Comparison of ENCODE assay signal across 1 cellular context in genomic region chr3:184626942-184627341, GRCh38.
TF ChIP-seq lines count a peak whose summit lies in the region.

No MANE protein-coding gene starts in this region.

TF ChIP-seq in GM12878, 131 proteins besides CTCF, POLR2A, EP300 and RAD21 (continued from another document):
- no peak for TF ChIP-seq FOS (IDR thresholded peaks at IDR 0.05; ENCODE audit: borderline replicate concordance, extremely low read depth, insufficient read length)
- no peak for TF ChIP-seq BCL3 (IDR thresholded peaks at IDR 0.05; ENCODE audit: borderline replicate concordance, insufficient read depth, low read depth, low read length, poor library complexity, severe bottlenecking)
- TF ChIP-seq CEBPZ (IDR thresholded peaks at IDR 0.05; ENCODE audit: low read depth, low read length): no peak
- TF ChIP-seq, protein P1, sequence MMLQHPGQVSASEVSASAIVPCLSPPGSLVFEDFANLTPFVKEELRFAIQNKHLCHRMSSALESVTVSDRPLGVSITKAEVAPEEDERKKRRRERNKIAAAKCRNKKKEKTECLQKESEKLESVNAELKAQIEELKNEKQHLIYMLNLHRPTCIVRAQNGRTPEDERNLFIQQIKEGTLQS (IDR thresholded peaks at IDR 0.05; ENCODE audit: borderline replicate concordance, extremely low read depth, low read depth, low read length): no peak
- TF ChIP-seq EED (IDR thresholded peaks at IDR 0.05; ENCODE audit: low read depth): no peak
- TF ChIP-seq ZNF384 (IDR thresholded peaks at IDR 0.05; ENCODE audit: borderline replicate concordance, low read depth, low read length): no peak
- no peak for TF ChIP-seq ZNF24 (IDR thresholded peaks at IDR 0.05)
- TF ChIP-seq, protein P2, sequence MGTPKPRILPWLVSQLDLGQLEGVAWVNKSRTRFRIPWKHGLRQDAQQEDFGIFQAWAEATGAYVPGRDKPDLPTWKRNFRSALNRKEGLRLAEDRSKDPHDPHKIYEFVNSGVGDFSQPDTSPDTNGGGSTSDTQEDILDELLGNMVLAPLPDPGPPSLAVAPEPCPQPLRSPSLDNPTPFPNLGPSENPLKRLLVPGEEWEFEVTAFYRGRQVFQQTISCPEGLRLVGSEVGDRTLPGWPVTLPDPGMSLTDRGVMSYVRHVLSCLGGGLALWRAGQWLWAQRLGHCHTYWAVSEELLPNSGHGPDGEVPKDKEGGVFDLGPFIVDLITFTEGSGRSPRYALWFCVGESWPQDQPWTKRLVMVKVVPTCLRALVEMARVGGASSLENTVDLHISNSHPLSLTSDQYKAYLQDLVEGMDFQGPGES (IDR thresholded peaks at IDR 0.05): no peak
- TF ChIP-seq SREBF2 (IDR thresholded peaks at IDR 0.05; ENCODE audit: low read length): no peak
- TF ChIP-seq, protein P3, sequence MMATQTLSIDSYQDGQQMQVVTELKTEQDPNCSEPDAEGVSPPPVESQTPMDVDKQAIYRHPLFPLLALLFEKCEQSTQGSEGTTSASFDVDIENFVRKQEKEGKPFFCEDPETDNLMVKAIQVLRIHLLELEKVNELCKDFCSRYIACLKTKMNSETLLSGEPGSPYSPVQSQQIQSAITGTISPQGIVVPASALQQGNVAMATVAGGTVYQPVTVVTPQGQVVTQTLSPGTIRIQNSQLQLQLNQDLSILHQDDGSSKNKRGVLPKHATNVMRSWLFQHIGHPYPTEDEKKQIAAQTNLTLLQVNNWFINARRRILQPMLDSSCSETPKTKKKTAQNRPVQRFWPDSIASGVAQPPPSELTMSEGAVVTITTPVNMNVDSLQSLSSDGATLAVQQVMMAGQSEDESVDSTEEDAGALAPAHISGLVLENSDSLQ (IDR thresholded peaks at IDR 0.05): no peak
- TF ChIP-seq BRCA1 (IDR thresholded peaks at IDR 0.05; ENCODE audit: low read depth, low read length): no peak
- no peak for TF ChIP-seq RBBP5 (conservative IDR thresholded peaks at IDR 0.05)
- no peak for TF ChIP-seq NR2C1 (IDR thresholded peaks at IDR 0.05)
- no peak for TF ChIP-seq SMAD1 (IDR thresholded peaks at IDR 0.05; ENCODE audit: low read depth, partially characterized antibody)
- TF ChIP-seq FOXM1 (IDR thresholded peaks at IDR 0.05; ENCODE audit: low read depth, low read length): no peak
- no peak for TF ChIP-seq BACH1 (IDR thresholded peaks at IDR 0.05; ENCODE audit: borderline replicate concordance)
